In genomic region chr20:64240243-64241015, GRCh38 we compare ENCODE assay signal across 16 cellular contexts. TPM values are rescaled to one million over a fixed set of nuclear protein-coding genes. Genes with fewer than 3 reads are reported as not detected.
A peak's percentile ranks its signal among the peaks of the same experiment; 100 is the strongest.
DNase-seq lines count a peak whose midpoint lies in the region; ATAC-seq, FAIRE-seq and TF ChIP-seq lines count a peak whose summit lies in the region.
"Had no signal": no experiment of that assay in that cellular context is flagged by ENCODE, and none has a peak within 500 bp of the region (broad histone marks: within the 10 kb centered on the region; RNA-seq: fewer than 3 reads in every experiment).

No MANE protein-coding gene starts in this region.

- H2AFZ ChIP-seq in K562 (ENCODE audit: low read depth, low read length) (no peak overlapping the region), MM.1S (ENCODE audit: low read length) (no peak overlapping the region)

- TF ChIP-seq CTCF in K562 (IDR thresholded peaks at IDR 0.05 in 2 of 3, conservative IDR thresholded peaks at IDR 0.05 in 1 of 3; ENCODE audit: insufficient read depth in 2 of 3, low read depth in 1 of 3, low read length in 3 of 3), result no peak
- TF ChIP-seq CTCF in spleen (IDR thresholded peaks at IDR 0.05 in 8 of 11, conservative IDR thresholded peaks at IDR 0.05 in 3 of 11), result no peak
- no peak for TF ChIP-seq CTCF in MM.1S (IDR thresholded peaks at IDR 0.05; ENCODE audit: low read length)

- 91% methylated on average over 26 of the region's 26 CpGs for WGBS in right cardiac atrium
- 10% methylated on average over 26 of the region's 26 CpGs for WGBS in K562 (ENCODE audit: insufficient coverage, low coverage, missing lambda C conversion rate)
- 89 to 92% (median 90%) methylated on average over 19 to 26 of the region's 26 CpGs for WGBS in spleen, 5 donors

- TF ChIP-seq POLR2A in K562 (conservative IDR thresholded peaks at IDR 0.05) (no peak), spleen (IDR thresholded peaks at IDR 0.05) (no peak)

- H3K36me3 ChIP-seq in K562 (ENCODE audit: control insufficient read depth, insufficient read depth, low read length) (no peaks in the 10 kb centered on the region), spleen (no peaks in the 10 kb centered on the region), MM.1S (replicated peaks; ENCODE audit: insufficient read depth, low read length) (no peaks in the 10 kb centered on the region)
- H3K36me3 ChIP-seq: BLaER1 had no signal

- no peak for TF ChIP-seq EP300 in K562 (IDR thresholded peaks at IDR 0.05; ENCODE audit: low read length)

- H3K4me2 ChIP-seq in K562 (ENCODE audit: insufficient read depth, low read length), result no peak overlapping the region
- no peak overlapping the region for H3K4me2 ChIP-seq in MM.1S (ENCODE audit: low read depth, low read length)

- H3K27ac ChIP-seq in right cardiac atrium (ENCODE audit: low read length) (no peak overlapping the region), K562 (ENCODE audit: extremely low read depth, low read depth, low read length) (no peak overlapping the region), spleen (no peak overlapping the region), MM.1S (ENCODE audit: low read length) (no peak overlapping the region)
- H3K27ac ChIP-seq: BLaER1 had no signal

- no peak for TF ChIP-seq RAD21 in K562 (CRISPR knock-in tag; conservative IDR thresholded peaks at IDR 0.05 in 1 of 2, IDR thresholded peaks at IDR 0.05 in 1 of 2)

- no peaks in the 10 kb centered on the region for H3K9me3 ChIP-seq in right cardiac atrium (ENCODE audit: control insufficient read depth, low read length)
- H3K9me3 ChIP-seq in K562 (replicated peaks; ENCODE audit: control insufficient read depth, insufficient read depth, low read depth, low read length), result no peaks in the 10 kb centered on the region
- no peaks in the 10 kb centered on the region for H3K9me3 ChIP-seq in spleen
- H3K9me3 ChIP-seq in MM.1S (replicated peaks; ENCODE audit: insufficient read depth, low read length), result no peaks in the 10 kb centered on the region
- H3K9me3 ChIP-seq: BLaER1 had no signal

- H3F3A ChIP-seq in MM.1S (ENCODE audit: insufficient read depth, low read length), result no peaks in the 10 kb centered on the region

- CTCF ChIA-PET in K562 (lab: Yijun Ruan, JAX; ENCODE audit: low intra/inter-chr PET ratio), result no interaction called here

- in situ Hi-C loops in K562 (cut with MboI), result no loop called here

- intact Hi-C loops in cardiac septum (cut with DNase I) (no loop called here), right cardiac atrium (cut with DNase I) (no loop called here), K562 (cut with micrococcal nuclease) (no loop called here), spleen (cut with DNase I; ENCODE audit: low total_unique reads) (no loop called here)

- no peaks in the 10 kb centered on the region for H3K27me3 ChIP-seq in right cardiac atrium (ENCODE audit: control insufficient read depth, insufficient read depth)
- peaks cover 20 to 79% of the 10 kb centered on the region in 2 experiments; a peak in 4 of 5 replicates for H3K27me3 ChIP-seq in K562 (ENCODE audit: control insufficient read depth in 2 of 2, insufficient read depth in 2 of 2, low read length in 2 of 2)
- peaks cover 0 to 16% (median 0%) of the 10 kb centered on the region in 7 donors for H3K27me3 ChIP-seq in spleen (replicated peaks in 1 of 7)
- H3K27me3 ChIP-seq in MM.1S (replicated peaks; ENCODE audit: insufficient read depth, low read length), result peaks cover 89% of the 10 kb centered on the region
- H3K27me3 ChIP-seq: BLaER1 had no signal

- no peak overlapping the region for H3K4me3 ChIP-seq in right cardiac atrium (ENCODE audit: low read length)
- H3K4me3 ChIP-seq in K562, result no peak overlapping the region
- no peak overlapping the region for H3K4me3 ChIP-seq in spleen
- no peak overlapping the region for H3K4me3 ChIP-seq in MM.1S (ENCODE audit: low read length)
- H3K4me3 ChIP-seq: BLaER1 had no signal

- FAIRE-seq in K562 (lab: Jason Lieb, UNC), result no peak

- H3K4me1 ChIP-seq in right cardiac atrium (ENCODE audit: control insufficient read depth, insufficient read depth, low read length) (no peaks in the 10 kb centered on the region), K562 (replicated peaks in 1 of 2; ENCODE audit: control insufficient read depth in 2 of 2, insufficient read depth in 2 of 2, low read length in 2 of 2) (peaks cover 0 to 18% of the 10 kb centered on the region in 2 experiments; a peak in 2 of 5 replicates), spleen (no peaks in the 10 kb centered on the region), MM.1S (ENCODE audit: low read length) (no peaks in the 10 kb centered on the region)

- ATAC-seq in right cardiac atrium, result no peak
- ATAC-seq in K562, result no peak

- no peaks in the 10 kb centered on the region for H3K9me2 ChIP-seq in MM.1S (replicated peaks; ENCODE audit: insufficient read depth, low read length)

- H4K20me1 ChIP-seq in K562 (replicated peaks; ENCODE audit: control insufficient read depth, insufficient read depth, low read length), result no peaks in the 10 kb centered on the region; the same call in none of the 2 replicates
- no peaks in the 10 kb centered on the region for H4K20me1 ChIP-seq in MM.1S (ENCODE audit: insufficient read depth, low read length)
- H4K20me1 ChIP-seq: BLaER1 had no signal

- POLR2A ChIA-PET in K562 (lab: Yijun Ruan, JAX), result interaction anchor here (0.6 to 1.5 kb wide), 4 partner anchors 9 to 18 kb away, joined by 3 to 4 read pairs (median 4); no protein-coding TSS in a partner anchor

- no peak overlapping the region for H3K9ac ChIP-seq in K562 (ENCODE audit: insufficient read depth in 1 of 2, low read depth in 2 of 2, low read length in 2 of 2)
- H3K9ac ChIP-seq in MM.1S (ENCODE audit: low read length), result no peak overlapping the region
- H3K9ac ChIP-seq: BLaER1 had no signal

- H3K79me2 ChIP-seq in K562 (ENCODE audit: control insufficient read depth, insufficient read depth, low read length), result no peaks in the 10 kb centered on the region
- no peaks in the 10 kb centered on the region for H3K79me2 ChIP-seq in MM.1S (ENCODE audit: low read length)

- H3K9me1 ChIP-seq in K562 (ENCODE audit: control insufficient read depth, insufficient read depth, low read length), result no peaks in the 10 kb centered on the region

- peak; percentile 17 for DNase-seq in cardiac septum (ENCODE audit: low spot score)
- no peak for DNase-seq in right cardiac atrium
- no peak for DNase-seq in K562 (ENCODE audit: extremely low read depth in 1 of 4, low spot score in 3 of 4)
- DNase-seq in mesenteric fat pad (ENCODE audit: low spot score), result peak; percentile 53
- DNase-seq in spleen, result peak; percentile 56
- no peak for DNase-seq in NCI-H1048 (lab: John Stamatoyannopoulos, UW)
- no peak for DNase-seq in T-helper 2 cell
- DNase-seq in MM.1S, result no peak
- DNase-seq: Calu3; CD4-positive, alpha-beta memory T cell; DMS53; NCI-H1105 treated with DMSO at 0.1 percent for 48 hours; NCI-H1694; NCI-H2081 treated with DMSO at 0.1 percent for 48 hours; NCI-H446 treated with DMSO at 0.1 percent for 48 hours had no signal

- no TSS peak for BruUV-seq in K562 (replicated peaks; lab: Mats Ljungman, UMichigan)

TF ChIP-seq in K562, 482 proteins besides CTCF, POLR2A, EP300 and RAD21:
- TF ChIP-seq USF1 (CRISPR knock-in tag; IDR thresholded peaks at IDR 0.05) (peak; percentile 68; the same call in 1 of the 2 replicates), NFIX (CRISPR knock-in tag; IDR thresholded peaks at IDR 0.05; ENCODE audit: low read depth) (no peak)

RNA-seq across cellular contexts. Expression of gene PCMTD2, which starts 15.1 kb away (rescaled TPM):
- total RNA-seq in cardiac septum, result 46.9 TPM
- 100 to 1,000 TPM in 1 of 4 donors, 10 to 100 TPM in 3; 62.2 to 101 (median 85.7) TPM for total RNA-seq in right cardiac atrium
- polyA plus RNA-seq in right cardiac atrium, result 44.1 TPM
- 50.4 and 99.7 TPM in 2 replicates for total RNA-seq in K562 (2011; cell fraction: chromatin; rRNA removed; ENCODE audit: low replicate concordance)
- total RNA-seq in K562 (2011; cell fraction: nucleolus; rRNA removed), result 29.4 and 29.6 TPM in 2 replicates
- total RNA-seq in K562 (2011; cell fraction: nucleoplasm; rRNA removed), result 45.9 and 53.0 TPM in 2 replicates
- 27.9 and 28.4 TPM in 2 replicates for total RNA-seq in K562 (2014; rRNA removed)
- 25.4 and 28.4 TPM in 2 replicates for total RNA-seq in K562 (2014; rRNA removed; fragmentation: Illumina TruSeq; extraction: Trizol)
- total RNA-seq in K562 (2015; rRNA removed; fragmentation: Illumina TruSeq; extraction: Trizol), result 13.4 and 15.8 TPM in 2 replicates
- total RNA-seq in K562 (2021), result 32.8 and 33.0 TPM in 2 replicates
- 36.7 and 49.3 TPM in 2 replicates for polyA plus RNA-seq in K562 (2011; rRNA removed)
- 11.9 and 21.9 TPM in 2 replicates for polyA plus RNA-seq in K562 (2011; cell fraction: cytosol; rRNA removed)
- 58.9 and 69.0 TPM in 2 replicates for polyA plus RNA-seq in K562 (2011; cell fraction: nucleus; rRNA removed)
- 23.1 and 24.6 TPM in 2 replicates for polyA plus RNA-seq in K562 (2012)
- 24.9 and 34.9 TPM in 2 replicates for polyA plus RNA-seq in K562 (2014; fragmentation: Illumina TruSeq; extraction: Trizol)
- 10 to 100 TPM; 11.3 to 18.1 TPM for polyA plus RNA-seq in K562 (2014; fragmentation: Nextera tagmentation; extraction: Ambion mirVana)
- polyA plus RNA-seq in K562 (2014; rRNA removed), result 33.0 and 36.9 TPM in 2 replicates
- polyA minus RNA-seq in K562 (2011; rRNA and poly(A)+ RNA removed), result 27.2 and 35.6 TPM in 2 replicates
- polyA minus RNA-seq in K562 (2011; cell fraction: cytosol; rRNA and poly(A)+ RNA removed), result 12.0 and 18.8 TPM in 2 replicates
- polyA minus RNA-seq in K562 (2011; cell fraction: nucleus; rRNA and poly(A)+ RNA removed), result 13.5 and 22.7 TPM in 2 replicates
- 33.7 TPM for total RNA-seq in mesenteric fat pad
- 100 to 1,000 TPM in 1 of 7 donors, 10 to 100 TPM in 6; 55.4 to 104 (median 78.1) TPM for total RNA-seq in spleen
- 10 to 100 TPM; 36.0 to 38.5 (median 37.3) TPM for polyA plus RNA-seq in spleen

Comparison
In these comparisons a context has a peak if more than half of its experiments do, and no peak if none do; other contexts are left out.
1. DNase-seq: peak in cardiac septum (single experiment), mesenteric fat pad (single experiment) and spleen (single experiment); none in right cardiac atrium (0 of 3), K562 (0 of 4), NCI-H1048 (single experiment), T-helper 2 cell (0 of 5) and MM.1S (single experiment).